ENCODE assay signal across 8 cellular contexts in the genomic region with DNA sequence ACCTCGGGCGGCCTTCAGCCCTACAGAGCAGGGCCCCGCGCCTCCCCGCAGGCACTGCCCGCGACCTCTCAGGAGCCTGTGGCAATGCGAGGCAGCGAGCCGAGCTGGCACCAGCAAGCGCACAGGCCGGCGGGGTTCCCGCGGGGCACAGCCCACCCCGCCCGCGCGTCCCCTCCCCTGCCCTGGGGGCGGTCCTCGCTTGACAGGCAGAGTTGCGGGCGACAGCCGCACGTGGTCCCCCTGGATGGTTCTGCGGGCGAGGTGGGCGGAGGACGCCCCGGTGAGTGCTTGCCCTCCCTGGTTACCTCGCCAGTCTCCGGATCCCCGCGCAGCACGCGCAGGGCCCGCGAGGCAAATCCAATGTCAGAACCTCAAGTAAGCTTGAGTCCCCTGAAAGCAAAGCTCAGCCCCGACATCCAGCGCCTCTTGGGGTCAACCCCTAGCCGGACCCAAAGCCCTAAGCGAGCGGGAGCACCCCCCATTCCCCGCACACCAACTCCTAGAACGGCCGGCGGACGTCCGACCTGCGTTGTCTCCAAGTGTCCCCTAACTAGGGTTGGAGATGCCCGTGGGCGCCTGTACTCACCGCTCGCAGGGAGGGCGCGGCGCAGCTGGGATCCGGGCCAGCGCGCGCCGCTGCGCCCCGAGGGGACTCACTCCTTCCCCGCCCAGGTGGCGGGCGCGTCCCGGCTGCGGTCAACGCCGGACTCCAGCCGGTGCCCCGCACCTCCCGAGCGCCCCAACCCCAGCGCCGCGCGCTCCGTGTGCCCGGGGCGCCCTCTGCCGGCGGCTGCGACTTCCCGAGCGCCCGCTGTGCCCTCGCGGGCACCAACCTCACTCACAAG. TPM values are rescaled to one million over a fixed set of nuclear protein-coding genes. Genes with fewer than 3 reads are reported as not detected.
DNase-seq lines count a peak whose midpoint lies in the region; ATAC-seq, FAIRE-seq and TF ChIP-seq lines count a peak whose summit lies in the region.

Gene DRD1, minus strand, starts transcription at position 123 of the 845 bp plus-strand sequence. CDS start 1,083 bp downstream, outside the sequence.

- no peak within 1 kb of the TSS for H2BK15ac ChIP-seq in IMR-90 (ENCODE audit: low read depth, low read length)
- H2BK15ac ChIP-seq in H1 (ENCODE audit: low read length): no peak within 1 kb of the TSS

- no peak within 1 kb of the TSS for H3K4ac ChIP-seq in IMR-90 (ENCODE audit: low read depth, low read length)
- no peak within 1 kb of the TSS for H3K4ac ChIP-seq in H1 (replicated peaks; ENCODE audit: insufficient read length, low read depth, low read length)

- H4K91ac ChIP-seq in IMR-90 (ENCODE audit: insufficient read depth, low read depth, low read length): no peak within 1 kb of the TSS
- H4K91ac ChIP-seq in H1 (replicated peaks; ENCODE audit: insufficient read length, low read length): no peak within 1 kb of the TSS

- peak within 1 kb of the TSS; percentile 19 for H3K4me3 Mint-ChIP-seq in activated CD8-positive, alpha-beta T cell treated with anti-CD3 and anti-CD28 coated beads, Interleukin-2, amount 10 ng/mL, durations not matched to agents 7 days and 5 days
- peak within 1 kb of the TSS; percentile 58 for H3K4me3 Mint-ChIP-seq in stimulated activated naive CD8-positive, alpha-beta T cell treated with anti-CD3 and anti-CD28 coated beads, Interleukin-15, Interleukin-2, amounts not matched to agents 100 ng/mL and 50 ng/mL, for 24 hours

- TF ChIP-seq CTCF in GM10248 (IDR thresholded peaks at IDR 0.05; ENCODE audit: control extremely low read depth, extremely low read depth, low read depth, missing control alignments) (peak; percentile 63), IMR-90 (conservative IDR thresholded peaks at IDR 0.05; ENCODE audit: low read depth, low read length) (peak; percentile 78), H1 (IDR thresholded peaks at IDR 0.05; ENCODE audit: control extremely low read depth in 1 of 3, insufficient read depth in 1 of 3, low read depth in 1 of 3, low read length in 3 of 3) (peak; percentile 75 to 95 (median 77))

- H4K5ac ChIP-seq in IMR-90 (ENCODE audit: low read depth, low read length) (no peak within 1 kb of the TSS), H1 (ENCODE audit: insufficient read length, low read depth, low read length) (no peak within 1 kb of the TSS)

- 1% methylated on average over 20 of the region's 91 CpGs; no CpG with 5 or more reads in 1 of the 2 experiments for WGBS in IMR-90 (ENCODE audit: extremely low coverage in 2 of 2, insufficient read length in 1 of 2), 2 experiments
- WGBS in H1 (ENCODE audit: extremely low coverage in 1 of 2, insufficient coverage in 1 of 2, insufficient read length in 1 of 2, insufficient replicate concordance in 2 of 2, low coverage in 1 of 2, low lambda C conversion rate in 2 of 2, missing lambda C conversion rate in 1 of 2), 2 experiments: 1% methylated on average over 56 of the region's 91 CpGs; no CpG with 5 or more reads in 1 of the 2 experiments

- no peak within 1 kb of the TSS for H3K14ac ChIP-seq in IMR-90 (replicated peaks; ENCODE audit: low read depth, low read length)
- H3K14ac ChIP-seq in H1 (ENCODE audit: insufficient read length): no peak within 1 kb of the TSS

- dilution Hi-C loops in IMR-90 (cut with HindIII; ENCODE audit: low sequenced_read_pairs, unreplicated experiment): no loop called here

- H2AK9ac ChIP-seq in IMR-90 (replicated peaks; ENCODE audit: low read depth, low read length, poor library complexity): peak within 1 kb of the TSS; percentile 6

- H3K56ac ChIP-seq in IMR-90 (ENCODE audit: extremely low read depth, insufficient read depth, low read length): no peak within 1 kb of the TSS
- no peak within 1 kb of the TSS for H3K56ac ChIP-seq in H1 (replicated peaks; ENCODE audit: insufficient read length, low read depth, low read length)

- H4K20me1 ChIP-seq in IMR-90 (ENCODE audit: insufficient read depth, low read length) (no peaks in the 10 kb centered on the region), H1 (replicated peaks in 1 of 2; ENCODE audit: control insufficient read depth in 1 of 2, insufficient read depth in 2 of 2, low read length in 2 of 2) (no peaks in the 10 kb centered on the region)

- H3K23me2 ChIP-seq in H1 (ENCODE audit: low read depth, low read length): peaks cover 9% of the 10 kb centered on the region; the same call in 1 of the 2 replicates

- in situ Hi-C loops in IMR-90 (cut with MboI; ENCODE audit: low sequenced_read_pairs): no loop called here

- H3K4me1 Mint-ChIP-seq in activated CD8-positive, alpha-beta T cell treated with anti-CD3 and anti-CD28 coated beads, Interleukin-2, amount 10 ng/mL, durations not matched to agents 7 days and 5 days (ENCODE audit: low read depth): peaks cover 7% of the 10 kb centered on the region
- peaks cover 5% of the 10 kb centered on the region for H3K4me1 Mint-ChIP-seq in stimulated activated naive CD8-positive, alpha-beta T cell treated with anti-CD3 and anti-CD28 coated beads, Interleukin-15, Interleukin-2, amounts not matched to agents 100 ng/mL and 50 ng/mL, for 24 hours (ENCODE audit: low read depth)

- H4K8ac ChIP-seq in IMR-90 (ENCODE audit: low read depth in 2 of 2, low read length in 2 of 2) (no peak within 1 kb of the TSS), H1 (ENCODE audit: extremely low read depth, insufficient read depth, low read length) (0 out of 2 replicates have a peak within 1 kb of the TSS, but pooled peaks have one; percentile 53)

- H3K27ac Mint-ChIP-seq in activated CD8-positive, alpha-beta T cell treated with anti-CD3 and anti-CD28 coated beads, Interleukin-2, amount 10 ng/mL, durations not matched to agents 7 days and 5 days: no peak within 1 kb of the TSS
- no peak within 1 kb of the TSS for H3K27ac Mint-ChIP-seq in stimulated activated naive CD8-positive, alpha-beta T cell treated with anti-CD3 and anti-CD28 coated beads, Interleukin-15, Interleukin-2, amounts not matched to agents 100 ng/mL and 50 ng/mL, for 24 hours

- H3K27me3 Mint-ChIP-seq in activated CD8-positive, alpha-beta T cell treated with anti-CD3 and anti-CD28 coated beads, Interleukin-2, amount 10 ng/mL, durations not matched to agents 7 days and 5 days (ENCODE audit: low read depth): peaks cover 63% of the 10 kb centered on the region
- H3K27me3 Mint-ChIP-seq in stimulated activated naive CD8-positive, alpha-beta T cell treated with anti-CD3 and anti-CD28 coated beads, Interleukin-15, Interleukin-2, amounts not matched to agents 100 ng/mL and 50 ng/mL, for 24 hours: peaks cover 75% of the 10 kb centered on the region

- intact Hi-C loops in IMR-90 (cut with micrococcal nuclease): loop anchor here (1.0 to 5.0 kb wide), 5 partner anchors 95 to 493 kb away; no protein-coding TSS in a partner anchor

- POLR2A ChIA-PET in GM10248 (lab: Yijun Ruan, JAX) (no interaction called here), IMR-90 (lab: Charles Lee; ENCODE audit: unreplicated experiment) (no interaction called here), H1 (lab: Charles Lee; ENCODE audit: partially characterized antibody) (interaction anchor here (1.2 kb wide), 1 partner anchor 34 kb away, joined by 3 read pairs; the partner anchor contains the start of gene SFXN1)
- POLR2A ChIA-PET in activated CD8-positive, alpha-beta T cell treated with anti-CD3 and anti-CD28 coated beads, Interleukin-2, amount 10 ng/mL, durations not matched to agents 7 days and 5 days (lab: Charles Lee): no interaction called here

- H2AK5ac ChIP-seq in IMR-90 (ENCODE audit: low read depth, low read length) (no peak within 1 kb of the TSS), H1 (ENCODE audit: low read depth, low read length) (no peak within 1 kb of the TSS)

- H3K79me2 ChIP-seq in H1 (ENCODE audit: control insufficient read depth in 1 of 2, insufficient read depth in 2 of 2, low read length in 2 of 2): no peaks in the 10 kb centered on the region

- H2BK12ac ChIP-seq in H1 (ENCODE audit: low read depth, low read length): no peak within 1 kb of the TSS; the same call in 1 of the 2 replicates

- peak within 1 kb of the TSS; percentile 21; the same call in 1 of the 2 replicates for H2BK120ac ChIP-seq in IMR-90 (ENCODE audit: low read depth, low read length)
- no peak within 1 kb of the TSS for H2BK120ac ChIP-seq in H1 (replicated peaks; ENCODE audit: low read depth, low read length)

- CTCF ChIA-PET in GM10248 (lab: Yijun Ruan, JAX) (interaction anchor here (0.6 to 1.9 kb wide), 7 partner anchors 12 to 534 kb away, joined by 3 to 9 read pairs (median 3); no protein-coding TSS in a partner anchor), IMR-90 (lab: Yijun Ruan, JAX) (interaction anchor here (1.0 to 1.1 kb wide), 2 partner anchors 29 to 197 kb away, joined by 4 to 5 read pairs; no protein-coding TSS in a partner anchor), H1 (lab: Charles Lee; ENCODE audit: partially characterized antibody) (interaction anchor here (0.6 to 3.3 kb wide), 28 partner anchors 9 to 506 kb away, joined by 3 to 22 read pairs (median 3); no protein-coding TSS in a partner anchor)
- CTCF ChIA-PET in activated CD8-positive, alpha-beta T cell treated with anti-CD3 and anti-CD28 coated beads, Interleukin-2, amount 10 ng/mL, durations not matched to agents 7 days and 5 days (lab: Charles Lee): interaction anchor here (0.6 to 3.0 kb wide), 9 partner anchors 12 to 1024 kb away, joined by 3 to 10 read pairs (median 5); no protein-coding TSS in a partner anchor

- no peak within 1 kb of the TSS for H3K27ac ChIP-seq in IMR-90 (ENCODE audit: insufficient read depth, low read length)
- no peak within 1 kb of the TSS for H3K27ac ChIP-seq in H1 (ENCODE audit: low read depth, low read length)
- no peak within 1 kb of the TSS for H3K27ac ChIP-seq in muscle layer of duodenum (ENCODE audit: low read length)

- H3K36me3 Mint-ChIP-seq in activated CD8-positive, alpha-beta T cell treated with anti-CD3 and anti-CD28 coated beads, Interleukin-2, amount 10 ng/mL, durations not matched to agents 7 days and 5 days (ENCODE audit: low read depth): no peaks in the 10 kb centered on the region
- H3K36me3 Mint-ChIP-seq in stimulated activated naive CD8-positive, alpha-beta T cell treated with anti-CD3 and anti-CD28 coated beads, Interleukin-15, Interleukin-2, amounts not matched to agents 100 ng/mL and 50 ng/mL, for 24 hours (ENCODE audit: low read depth): no peaks in the 10 kb centered on the region

- TF ChIP-seq POLR2A in IMR-90 (IDR thresholded peaks at IDR 0.05; ENCODE audit: low read depth, low read length) (no peak), H1 (IDR thresholded peaks at IDR 0.05; ENCODE audit: control extremely low read depth in 1 of 2, low read depth in 2 of 2, low read length in 2 of 2) (no peak)

- H2BK5ac ChIP-seq in IMR-90 (ENCODE audit: low read depth, low read length, poor library complexity, severe bottlenecking) (no peak within 1 kb of the TSS), H1 (ENCODE audit: low read depth, low read length) (no peak within 1 kb of the TSS)

- TF ChIP-seq EP300 in H1 (IDR thresholded peaks at IDR 0.05; ENCODE audit: borderline replicate concordance in 1 of 2, low read depth in 2 of 2, low read length in 2 of 2): no peak

- H3K9ac ChIP-seq in IMR-90 (ENCODE audit: low read depth, low read length) (no peak within 1 kb of the TSS), H1 (replicated peaks in 1 of 4; ENCODE audit: extremely low read depth in 1 of 4, low read depth in 3 of 4, low read length in 3 of 4) (no peak within 1 kb of the TSS)

- H2BK20ac ChIP-seq in IMR-90 (ENCODE audit: low read depth, low read length): no peak within 1 kb of the TSS
- 0 out of 2 replicates have a peak within 1 kb of the TSS, but pooled peaks have one; percentile 13 for H2BK20ac ChIP-seq in H1 (ENCODE audit: low read length)

- H3K9me1 ChIP-seq in IMR-90 (ENCODE audit: insufficient read depth, low read length): no peaks in the 10 kb centered on the region

- FAIRE-seq in H1 (lab: Jason Lieb, UNC): no peak

- H2AFZ ChIP-seq in IMR-90 (replicated peaks; ENCODE audit: low read length, poor library complexity): peak within 1 kb of the TSS; percentile 82
- peak within 1 kb of the TSS; percentile 47; the same call in 1 of the 2 replicates for H2AFZ ChIP-seq in H1 (ENCODE audit: low read length)

- H3K4me1 ChIP-seq in IMR-90 (ENCODE audit: control insufficient read depth, insufficient read depth, low read length) (no peaks in the 10 kb centered on the region; the same call in 1 of the 2 replicates), H1 (replicated peaks in 1 of 4; ENCODE audit: control insufficient read depth in 3 of 4, insufficient read depth in 4 of 4, low read length in 3 of 4) (peaks cover 3 to 12% (median 8%) of the 10 kb centered on the region in 4 experiments; a peak in 6 of 7 replicates), muscle layer of duodenum (ENCODE audit: control insufficient read depth in 1 of 2, insufficient read depth in 2 of 2, low read length in 2 of 2) (peaks cover 0 to 20% of the 10 kb centered on the region in 2 donors)

- H3K27me3 ChIP-seq in IMR-90 (ENCODE audit: control insufficient read depth, insufficient read depth, low read length) (peaks cover 13% of the 10 kb centered on the region), H1 (replicated peaks in 1 of 4; ENCODE audit: control insufficient read depth in 3 of 4, extremely low read depth in 1 of 4, insufficient read depth in 3 of 4, low read length in 3 of 4) (peaks cover 11 to 42% (median 38%) of the 10 kb centered on the region in 4 experiments), muscle layer of duodenum (ENCODE audit: low read depth, low read length) (peaks cover 21% of the 10 kb centered on the region)

- H3K18ac ChIP-seq in IMR-90 (ENCODE audit: low read depth, low read length) (no peak within 1 kb of the TSS), H1 (ENCODE audit: extremely low read depth, low read length) (0 out of 2 replicates have a peak within 1 kb of the TSS, but pooled peaks have one; percentile 6)

- DNase-seq in GM10248 (ENCODE audit: extremely low spot score): peak; percentile 73
- peak; percentile 21 for DNase-seq in IMR-90
- peak; percentile 32 for DNase-seq in activated CD8-positive, alpha-beta T cell treated with anti-CD3 and anti-CD28 coated beads, Interleukin-2, amount 10 ng/mL, durations not matched to agents 7 days and 5 days
- peak in 1 of 2 experiments; percentile 95 for DNase-seq in H1 (ENCODE audit: low read depth in 1 of 2, low spot score in 2 of 2)
- no peak for DNase-seq in DMS153 treated with DMSO at 0.1 percent for 48 hours (lab: John Stamatoyannopoulos, UW; ENCODE audit: unreplicated experiment)
- DNase-seq in cerebellar cortex (ENCODE audit: low spot score): no peak

- H3K4me3 ChIP-seq in IMR-90 (ENCODE audit: insufficient read depth, low read depth, low read length) (peak within 1 kb of the TSS; percentile 8; the same call in 1 of the 2 replicates), H1 (ENCODE audit: extremely low read depth in 1 of 4, insufficient read depth in 2 of 4, low read depth in 3 of 4, low read length in 4 of 4) (peak within 1 kb of the TSS; percentile 26 to 67 (median 52)), muscle layer of duodenum (ENCODE audit: low read depth in 1 of 2, low read length in 2 of 2) (peak within 1 kb of the TSS; percentile 16 to 59)

- H3K36me3 ChIP-seq in IMR-90 (ENCODE audit: control insufficient read depth, insufficient read depth, low read length) (no peaks in the 10 kb centered on the region), H1 (ENCODE audit: control insufficient read depth in 2 of 4, insufficient read depth in 4 of 4, low read length in 3 of 4) (no peaks in the 10 kb centered on the region), muscle layer of duodenum (ENCODE audit: control insufficient read depth in 1 of 2, insufficient read depth in 2 of 2, low read length in 2 of 2) (no peaks in the 10 kb centered on the region)

- no peaks in the 10 kb centered on the region for H3K9me3 ChIP-seq in IMR-90 (ENCODE audit: control insufficient read depth, insufficient read depth, low read length)
- no peaks in the 10 kb centered on the region for H3K9me3 ChIP-seq in H1 (ENCODE audit: insufficient read depth in 2 of 2, low read depth in 1 of 2, low read length in 1 of 2)
- H3K9me3 ChIP-seq in muscle layer of duodenum (ENCODE audit: control insufficient read depth in 1 of 2, low read length in 2 of 2): no peaks in the 10 kb centered on the region

- H3K23ac ChIP-seq in IMR-90 (ENCODE audit: low read depth, low read length): no peak within 1 kb of the TSS
- H3K23ac ChIP-seq in H1 (ENCODE audit: insufficient read length): no peak within 1 kb of the TSS

- ATAC-seq in IMR-90 (ENCODE audit: low read depth): peak; percentile 92
- peak; percentile 89 for ATAC-seq in activated CD8-positive, alpha-beta T cell treated with anti-CD3 and anti-CD28 coated beads, Interleukin-2, amount 10 ng/mL, durations not matched to agents 7 days and 5 days

- H3K79me1 ChIP-seq in IMR-90 (ENCODE audit: low read depth in 1 of 2, low read length in 2 of 2) (no peaks in the 10 kb centered on the region), H1 (ENCODE audit: low read depth, low read length) (no peaks in the 10 kb centered on the region)

- H3K4me2 ChIP-seq in IMR-90 (ENCODE audit: low read depth, low read length): peak within 1 kb of the TSS; percentile 80; the same call in 1 of the 2 replicates
- peak within 1 kb of the TSS; percentile 46 to 92 for H3K4me2 ChIP-seq in H1 (ENCODE audit: insufficient read depth in 1 of 2, low read depth in 2 of 2, low read length in 2 of 2)

- no peaks in the 10 kb centered on the region for H3K9me3 Mint-ChIP-seq in activated CD8-positive, alpha-beta T cell treated with anti-CD3 and anti-CD28 coated beads, Interleukin-2, amount 10 ng/mL, durations not matched to agents 7 days and 5 days (ENCODE audit: insufficient read depth)
- no peaks in the 10 kb centered on the region for H3K9me3 Mint-ChIP-seq in stimulated activated naive CD8-positive, alpha-beta T cell treated with anti-CD3 and anti-CD28 coated beads, Interleukin-15, Interleukin-2, amounts not matched to agents 100 ng/mL and 50 ng/mL, for 24 hours

- BruUV-seq in IMR-90 (replicated peaks; lab: Mats Ljungman, UMichigan): no TSS peak

- TF ChIP-seq RAD21 in IMR-90 (IDR thresholded peaks at IDR 0.05; ENCODE audit: low read length): peak; percentile 83
- TF ChIP-seq RAD21 in H1 (IDR thresholded peaks at IDR 0.05 in 1 of 2, conservative IDR thresholded peaks at IDR 0.05 in 1 of 2; ENCODE audit: low read depth in 2 of 2, low read length in 2 of 2): peak; percentile 85 to 95

RNA-seq across cellular contexts. Expression of gene DRD1, which starts in this region (rescaled TPM):
- 0.18 and 0.28 TPM in 2 replicates for total RNA-seq in IMR-90 (2012; rRNA removed)
- polyA plus RNA-seq in IMR-90 (2012; rRNA removed): 0.16 and 0.19 TPM in 2 replicates
- 0.04 and 0.12 TPM in 2 replicates for polyA plus RNA-seq in IMR-90 (2012; cell fraction: cytosol; rRNA removed)
- 0.17 and 0.20 TPM in 2 replicates for polyA plus RNA-seq in IMR-90 (2012; cell fraction: nucleus; rRNA removed; ENCODE audit: low replicate concordance)
- not detected for total RNA-seq in activated CD8-positive, alpha-beta T cell treated with anti-CD3 and anti-CD28 coated beads, Interleukin-2, amount 10 ng/mL, durations not matched to agents 7 days and 5 days
- 0.08 and 0.19 TPM in 2 replicates for total RNA-seq in H1 (2021; fragmentation: NEBNext Ultra II Directional; extraction: Animal tissue kit (Norgen Biotek cat#: 25700))
- polyA plus RNA-seq in H1 (2011; rRNA removed): 0.03 and 0.05 TPM in 2 replicates
- 0.06 TPM for polyA plus RNA-seq in H1 (2011; cell fraction: cytosol; rRNA removed)
- 0.10 TPM for polyA plus RNA-seq in H1 (2011; cell fraction: nucleus; rRNA removed)
- polyA plus RNA-seq in H1 (2012, experiment 1 of 2): 0.05 to 0.09 TPM (median 0.07 TPM) in 4 replicates
- polyA plus RNA-seq in H1 (2012, experiment 2 of 2): not detected
- 0.06 TPM for polyA plus RNA-seq in H1 (2013, experiment 1 of 2)
- polyA plus RNA-seq in H1 (2013, experiment 2 of 2): 0.06 TPM
- 0.13 and 0.15 TPM in 2 replicates for polyA minus RNA-seq in H1 (2011; rRNA and poly(A)+ RNA removed)
- polyA minus RNA-seq in H1 (2011; cell fraction: cytosol; rRNA and poly(A)+ RNA removed): not detected
- 0.20 TPM for polyA minus RNA-seq in H1 (2011; cell fraction: nucleus; rRNA and poly(A)+ RNA removed)

Comparison
In these comparisons a context has a peak if more than half of its experiments do, and no peak if none do; other contexts are left out.
1. Peak in DNase-seq, ATAC-seq, H3K4me3 ChIP-seq and H3K4me2 ChIP-seq in IMR-90; RNA of the gene not detected or under 1 TPM.
2. Peak in DNase-seq and ATAC-seq in activated CD8-positive, alpha-beta T cell treated with anti-CD3 and anti-CD28 coated beads, Interleukin-2, amount 10 ng/mL, durations not matched to agents 7 days and 5 days; RNA of the gene not detected or under 1 TPM.